15 cellular contexts compared by ENCODE assay signal in genomic region chr9:87663556-87663955, GRCh38.
A peak's percentile ranks its signal among the peaks of the same experiment; 100 is the strongest.
DNase-seq lines count a peak whose midpoint lies in the region; FAIRE-seq and TF ChIP-seq lines count a peak whose summit lies in the region.
"Had no signal": no experiment of that assay in that cellular context is flagged by ENCODE, and none has a peak within 500 bp of the region (broad histone marks: within the 10 kb centered on the region; RNA-seq: fewer than 3 reads in every experiment).

No MANE protein-coding gene starts in this region.

- TF ChIP-seq POLR2A in adrenal gland (IDR thresholded peaks at IDR 0.05), result no peak

- peaks cover 8% of the 10 kb centered on the region for H3K9me3 ChIP-seq in OCI-LY7 (ENCODE audit: low read length)
- no peaks in the 10 kb centered on the region for H3K9me3 ChIP-seq in adrenal gland (replicated peaks in 1 of 3)

- peaks cover 4% of the 10 kb centered on the region for H3K4me1 Mint-ChIP-seq in neural crest cell
- peaks cover 2% of the 10 kb centered on the region for H3K4me1 Mint-ChIP-seq in activated CD4-positive, alpha-beta memory T cell treated with anti-CD3 and anti-CD28 coated beads for 36 hours (ENCODE audit: low read depth)

- H3K27me3 ChIP-seq in adrenal gland, result no peaks in the 10 kb centered on the region
- H3K27me3 ChIP-seq: MG63 had no signal

- H4K20me1 ChIP-seq in OCI-LY7 (ENCODE audit: insufficient read depth, low read length), result no peaks in the 10 kb centered on the region

- 0 out of 2 replicates have a peak overlapping the region, but pooled peaks have one; percentile 14 for H2AFZ ChIP-seq in OCI-LY7 (ENCODE audit: low read length)

- no peaks in the 10 kb centered on the region for H3K9me3 Mint-ChIP-seq in neural crest cell
- H3K9me3 Mint-ChIP-seq in activated CD4-positive, alpha-beta memory T cell treated with anti-CD3 and anti-CD28 coated beads for 36 hours, result peaks cover 8% of the 10 kb centered on the region

- H3K4me1 ChIP-seq in OCI-LY7 (ENCODE audit: insufficient read depth, low read length, poor library complexity, severe bottlenecking) (peaks cover 7% of the 10 kb centered on the region), adrenal gland (replicated peaks in 1 of 2) (no peaks in the 10 kb centered on the region)

- BruUV-seq in OCI-LY7 (replicated peaks; lab: Mats Ljungman, UMichigan), result no TSS peak

- intact Hi-C loops in OCI-LY7 (cut with micrococcal nuclease; ENCODE audit: unreplicated experiment), result loop anchor here (1.0 to 2.0 kb wide), 2 partner anchors 107 to 326 kb away; no protein-coding TSS in a partner anchor
- intact Hi-C loops in adrenal gland (cut with DNase I), result loop anchor here in 1 of 2 donors (5.0 kb wide), 1 partner anchor 321 kb away; no protein-coding TSS in a partner anchor
- intact Hi-C loops in activated CD4-positive, alpha-beta memory T cell treated with anti-CD3 and anti-CD28 coated beads for 36 hours (cut with micrococcal nuclease), result loop anchor here (1.0 to 10.0 kb wide), 2 partner anchors 159 to 326 kb away; no protein-coding TSS in a partner anchor

- peak; percentile 62 for DNase-seq in OCI-LY7 (ENCODE audit: low spot score)
- peak; percentile 65 for DNase-seq in coronary artery (ENCODE audit: low spot score)
- DNase-seq in neural crest cell (ENCODE audit: low read depth, low spot score), result no peak
- no peak for DNase-seq in adrenal gland
- DNase-seq in NOMO-1 (lab: John Stamatoyannopoulos, UW; ENCODE audit: unreplicated experiment in 2 of 2), result no peak
- DNase-seq in HTR-8/SVneo (ENCODE audit: insufficient read length, low spot score), result no peak
- no peak for DNase-seq in activated CD4-positive, alpha-beta memory T cell treated with anti-CD3 and anti-CD28 coated beads for 36 hours
- DNase-seq: DMS79, NCI-H1048, NCI-H524 treated with DMSO at 0.1 percent for 48 hours had no signal

- WGBS in adrenal gland, 4 donors, result 65 to 79% (median 74%) methylated on average over 6 of the region's 6 CpGs

- no peak overlapping the region for H3K27ac ChIP-seq in OCI-LY7 (ENCODE audit: low read depth, low read length, poor library complexity, severe bottlenecking)
- H3K27ac ChIP-seq in coronary artery, result no peak overlapping the region
- no peak overlapping the region for H3K27ac ChIP-seq in adrenal gland
- H3K27ac ChIP-seq: C4-2B, HL-60 had no signal

- TF ChIP-seq CTCF in OCI-LY7 (conservative IDR thresholded peaks at IDR 0.05; ENCODE audit: low read length) (no peak), coronary artery (IDR thresholded peaks at IDR 0.05) (no peak), neural crest cell (conservative IDR thresholded peaks at IDR 0.05) (no peak), adrenal gland (IDR thresholded peaks at IDR 0.05) (no peak)

- CTCF ChIA-PET in OCI-LY7 (lab: Charles Lee; ENCODE audit: unreplicated experiment), result interaction anchor here (0.6 to 1.3 kb wide), 3 partner anchors 112 to 404 kb away, joined by 3 read pairs; no protein-coding TSS in a partner anchor
- CTCF ChIA-PET in activated CD4-positive, alpha-beta memory T cell treated with anti-CD3 and anti-CD28 coated beads for 36 hours (lab: Charles Lee), result interaction anchor here (0.6 to 2.3 kb wide), 10 partner anchors 8 to 1245 kb away, joined by 3 to 22 read pairs (median 4); no protein-coding TSS in a partner anchor

- H3K36me3 ChIP-seq in OCI-LY7 (ENCODE audit: insufficient read depth, low read length), result no peaks in the 10 kb centered on the region
- no peaks in the 10 kb centered on the region for H3K36me3 ChIP-seq in adrenal gland (replicated peaks in 1 of 2)

- H3K27ac Mint-ChIP-seq in neural crest cell (ENCODE audit: unreplicated experiment), result peak overlapping the region; percentile 86
- no peak overlapping the region for H3K27ac Mint-ChIP-seq in activated CD4-positive, alpha-beta memory T cell treated with anti-CD3 and anti-CD28 coated beads for 36 hours
- H3K27ac Mint-ChIP-seq: IgD-negative memory B cell had no signal

- 0 out of 2 replicates have a peak overlapping the region, but pooled peaks have one; percentile 1 for H3K4me2 ChIP-seq in OCI-LY7 (ENCODE audit: low read length)

- no peak overlapping the region for H3K4me3 Mint-ChIP-seq in neural crest cell
- no peak overlapping the region for H3K4me3 Mint-ChIP-seq in activated CD4-positive, alpha-beta memory T cell treated with anti-CD3 and anti-CD28 coated beads for 36 hours
- H3K4me3 Mint-ChIP-seq: IgD-negative memory B cell had no signal

- POLR2A ChIA-PET in OCI-LY7 (lab: Charles Lee), result interaction anchor here (1.1 kb wide), 1 partner anchor 9 kb away, joined by 3 read pairs; no protein-coding TSS in a partner anchor
- POLR2A ChIA-PET in activated CD4-positive, alpha-beta memory T cell treated with anti-CD3 and anti-CD28 coated beads for 36 hours (lab: Charles Lee), result no interaction called here

- no peaks in the 10 kb centered on the region for H3K79me2 ChIP-seq in OCI-LY7 (ENCODE audit: insufficient read depth, low read depth, low read length)

- H3K27me3 Mint-ChIP-seq in neural crest cell (ENCODE audit: low read depth), result no peaks in the 10 kb centered on the region
- H3K27me3 Mint-ChIP-seq in activated CD4-positive, alpha-beta memory T cell treated with anti-CD3 and anti-CD28 coated beads for 36 hours, result peaks cover 10% of the 10 kb centered on the region
- H3K27me3 Mint-ChIP-seq: IgD-negative memory B cell had no signal

- FAIRE-seq in HTR-8/SVneo (lab: Jason Lieb, UNC), result no peak
- FAIRE-seq: D721Med had no signal

- H3K9me2 ChIP-seq in OCI-LY7 (ENCODE audit: insufficient read depth, low read length), result no peaks in the 10 kb centered on the region

- H3K4me3 ChIP-seq in OCI-LY7 (ENCODE audit: low read depth, low read length, poor library complexity, severe bottlenecking) (no peak overlapping the region), coronary artery (no peak overlapping the region), adrenal gland (no peak overlapping the region)
- H3K4me3 ChIP-seq: MG63 had no signal

- H3K36me3 Mint-ChIP-seq in neural crest cell (ENCODE audit: low read depth), result peaks cover 51% of the 10 kb centered on the region
- peaks cover 3% of the 10 kb centered on the region for H3K36me3 Mint-ChIP-seq in activated CD4-positive, alpha-beta memory T cell treated with anti-CD3 and anti-CD28 coated beads for 36 hours
- H3K36me3 Mint-ChIP-seq: IgD-negative memory B cell had no signal

Comparison
In these comparisons a context has a peak if more than half of its experiments do, and no peak if none do; other contexts are left out.
1. DNase-seq: peak in OCI-LY7 (single experiment) and coronary artery (single experiment); none in neural crest cell (single experiment), adrenal gland (0 of 7), NOMO-1 (0 of 2), HTR-8/SVneo (single experiment) and activated CD4-positive, alpha-beta memory T cell treated with anti-CD3 and anti-CD28 coated beads for 36 hours (single experiment).